In genomic region chr4:86993909-86994672, GRCh38 we compare ENCODE assay signal across 1 cellular context.
TF ChIP-seq lines count a peak whose summit lies in the region.

No MANE protein-coding gene starts in this region.

TF ChIP-seq in K562, 482 proteins besides CTCF, POLR2A, EP300 and RAD21:
- TF ChIP-seq CBFA2T3 (IDR thresholded peaks at IDR 0.05) = 0 out of 2 replicates have a peak, but pooled peaks have one; percentile 32
- TF ChIP-seq CEBPB (tag; IDR thresholded peaks at IDR 0.05) = peak; percentile 68
- no peak for TF ChIP-seq MBD2 (IDR thresholded peaks at IDR 0.05; ENCODE audit: borderline replicate concordance, low read depth)
- TF ChIP-seq DDX20 (tag; IDR thresholded peaks at IDR 0.05; ENCODE audit: low read depth) = no peak
- TF ChIP-seq CHD2 (IDR thresholded peaks at IDR 0.05; ENCODE audit: low read depth, low read length) = no peak
- no peak for TF ChIP-seq CXXC5 (CRISPR knock-in tag; IDR thresholded peaks at IDR 0.05)
- no peak for TF ChIP-seq BHLHE40 (IDR thresholded peaks at IDR 0.05; ENCODE audit: low read length)
